ENCODE assay signal across 25 cellular contexts in the genomic region with DNA sequence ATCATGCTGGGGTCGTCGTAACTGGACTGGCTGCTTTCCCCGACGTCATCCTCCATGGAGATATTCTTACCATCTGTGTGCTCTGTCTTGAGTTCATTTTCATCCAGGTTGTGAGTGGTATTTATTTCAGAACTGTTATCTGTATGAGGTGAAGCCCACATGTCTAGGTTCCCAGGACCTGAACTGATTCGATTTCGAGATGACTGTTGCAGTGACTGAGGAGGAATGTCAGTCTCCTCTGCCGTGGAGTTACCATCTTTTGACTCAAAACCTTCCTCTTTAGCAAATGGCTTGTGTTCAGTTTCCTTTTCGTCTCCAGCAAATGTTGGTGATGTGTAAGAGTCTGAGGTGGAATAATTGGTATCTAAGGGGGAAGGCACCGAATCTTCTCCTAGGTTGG. TPM values are rescaled to one million over a fixed set of nuclear protein-coding genes. Genes with fewer than 3 reads are reported as not detected.
"Had no signal": no experiment of that assay in that cellular context is flagged by ENCODE, and none has a peak within 500 bp of the region (broad histone marks: within the 10 kb centered on the region; RNA-seq: fewer than 3 reads in every experiment).

No MANE protein-coding gene starts in this region.

- H3K27ac Mint-ChIP-seq: memory B cell, mesothelial cell of epicardium, natural killer cell, type B pancreatic cell had no signal

- H3K27ac ChIP-seq: esophagus squamous epithelium, gastroesophageal sphincter, left ventricle myocardium inferior, lower lobe of right lung, right atrium auricular region, sigmoid colon, skin epidermis, suprapubic skin, thyroid gland had no signal

- H3K9me3 Mint-ChIP-seq: memory B cell, mesothelial cell of epicardium, natural killer cell, neural crest cell, type B pancreatic cell had no signal

- DNase-seq: dermis blood vessel endothelial cell; esophagus squamous epithelium; foreskin fibroblast; glutamatergic neuron; left ventricle myocardium inferior; lower lobe of right lung; natural killer cell; sigmoid colon; stimulated activated CD4-positive, alpha-beta T cell treated with anti-CD3 and anti-CD28 coated beads, Interleukin-2, amount 100 ng/mL, for 24 hours; stimulated activated CD4-positive, alpha-beta T cell treated with anti-CD3 and anti-CD28 coated beads, Interleukin-4, amount 100 ng/mL, for 4 hours; stimulated activated naive CD4-positive, alpha-beta T cell; thyroid gland had no signal

- H3K4me1 Mint-ChIP-seq: neural crest cell had no signal

- H3K4me1 ChIP-seq: right atrium auricular region, suprapubic skin, thyroid gland had no signal

- H3K36me3 ChIP-seq: esophagus squamous epithelium, left ventricle myocardium inferior, lower lobe of right lung, right atrium auricular region, suprapubic skin, thyroid gland had no signal

- H3K4me3 Mint-ChIP-seq: memory B cell, mesothelial cell of epicardium, natural killer cell, neural crest cell, type B pancreatic cell had no signal

- H3K36me3 Mint-ChIP-seq: memory B cell, mesothelial cell of epicardium, natural killer cell, type B pancreatic cell had no signal

- H3K27me3 ChIP-seq: gastroesophageal sphincter, right atrium auricular region, sigmoid colon, thyroid gland had no signal

- H3K4me3 ChIP-seq: esophagus squamous epithelium, gastroesophageal sphincter, left ventricle myocardium inferior, lower lobe of right lung, right atrium auricular region, sigmoid colon, skin epidermis, suprapubic skin, thyroid gland had no signal

- ATAC-seq: gastroesophageal sphincter, lower lobe of right lung, natural killer cell had no signal

RNA-seq across cellular contexts. Expression of a gene that starts 55.2 kb away (rescaled TPM):
- total RNA-seq: epithelial cell of proximal tubule, esophagus squamous epithelium, left ventricle myocardium inferior, lower lobe of right lung, mesothelial cell of epicardium, mucosa of gallbladder, myocyte, neural crest cell, osteocyte, right atrium auricular region, thyroid gland had no signal
- polyA plus RNA-seq: keratinocyte had no signal
